In the genomic region with DNA sequence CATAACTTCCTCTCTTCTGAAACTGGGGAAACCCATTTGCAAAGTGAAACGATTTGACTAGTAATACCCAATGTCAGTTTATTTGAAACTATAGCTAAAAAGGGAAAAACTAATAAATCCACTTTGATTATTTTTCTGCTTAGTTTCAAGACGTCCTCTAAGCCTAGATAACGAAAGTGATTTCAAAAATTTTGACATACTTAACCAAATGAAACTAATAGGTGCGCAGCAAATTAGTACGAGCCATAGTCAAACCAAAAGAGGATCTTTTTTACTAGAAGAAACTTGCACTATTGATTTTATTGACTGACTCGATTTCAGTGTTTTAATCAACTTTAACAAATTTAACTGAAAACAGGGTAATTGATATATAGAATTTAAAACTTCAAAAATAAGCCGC, we compare ENCODE assay signal across 12 cellular contexts. TPM values are rescaled to one million over a fixed set of nuclear protein-coding genes. Genes with fewer than 3 reads are reported as not detected.
DNase-seq lines count a peak whose midpoint lies in the region; ATAC-seq lines count a peak whose summit lies in the region.
"Had no signal": no experiment of that assay in that cellular context is flagged by ENCODE, and none has a peak within 500 bp of the region (broad histone marks: within the 10 kb centered on the region; RNA-seq: fewer than 3 reads in every experiment).

No MANE protein-coding gene starts in this region.

- H3K4me1 ChIP-seq in ES-I3 (ENCODE audit: insufficient read depth, low read length), result peaks cover 13% of the 10 kb centered on the region; the same call in 1 of the 2 replicates

- H3K4me1 Mint-ChIP-seq in activated T-helper 1 cell treated with anti-CD3 and anti-CD28 coated beads, Interleukin-12 subunit alpha, Interleukin-12 subunit beta, Interleukin-2, Interleukin-4 antibody, amounts not matched to agents 30 ng/mL and 10 ng/mL and 1 ng/mL, durations not matched to agents 14 hours and 24 hours and 36 hours (ENCODE audit: low read depth), result peaks cover 11% of the 10 kb centered on the region
- H3K4me1 Mint-ChIP-seq in natural killer cell treated with Interleukin-12 subunit alpha and Interleukin-12 subunit beta and Interleukin-15 and Interleukin-18, amount 100 ng/mL, for 72 hours (ENCODE audit: low read depth in 2 of 2), result peaks cover 12 to 20% of the 10 kb centered on the region in 2 donors

- intact Hi-C loops in activated T-helper 1 cell treated with anti-CD3 and anti-CD28 coated beads, Interleukin-12 subunit alpha, Interleukin-12 subunit beta, Interleukin-2, Interleukin-4 antibody, amounts not matched to agents 30 ng/mL and 10 ng/mL and 1 ng/mL, durations not matched to agents 14 hours and 24 hours and 36 hours (cut with micrococcal nuclease), result loop anchor here (2.0 to 10.0 kb wide), 3 partner anchors 14 to 748 kb away; a partner anchor contains a TSS

- H3K27ac Mint-ChIP-seq in activated T-helper 1 cell treated with anti-CD3 and anti-CD28 coated beads, Interleukin-12 subunit alpha, Interleukin-12 subunit beta, Interleukin-2, Interleukin-4 antibody, amounts not matched to agents 30 ng/mL and 10 ng/mL and 1 ng/mL, durations not matched to agents 14 hours and 24 hours and 36 hours, result no peak overlapping the region
- no peak overlapping the region for H3K27ac Mint-ChIP-seq in natural killer cell treated with Interleukin-12 subunit alpha and Interleukin-12 subunit beta and Interleukin-15 and Interleukin-18, amount 100 ng/mL, for 72 hours

- H3K4me3 Mint-ChIP-seq in activated T-helper 1 cell treated with anti-CD3 and anti-CD28 coated beads, Interleukin-12 subunit alpha, Interleukin-12 subunit beta, Interleukin-2, Interleukin-4 antibody, amounts not matched to agents 30 ng/mL and 10 ng/mL and 1 ng/mL, durations not matched to agents 14 hours and 24 hours and 36 hours, result peak overlapping the region; percentile 87
- H3K4me3 Mint-ChIP-seq in natural killer cell treated with Interleukin-12 subunit alpha and Interleukin-12 subunit beta and Interleukin-15 and Interleukin-18, amount 100 ng/mL, for 72 hours, result peak overlapping the region; percentile 81

- peaks cover 3% of the 10 kb centered on the region for H3K9me3 Mint-ChIP-seq in activated T-helper 1 cell treated with anti-CD3 and anti-CD28 coated beads, Interleukin-12 subunit alpha, Interleukin-12 subunit beta, Interleukin-2, Interleukin-4 antibody, amounts not matched to agents 30 ng/mL and 10 ng/mL and 1 ng/mL, durations not matched to agents 14 hours and 24 hours and 36 hours
- H3K9me3 Mint-ChIP-seq in natural killer cell treated with Interleukin-12 subunit alpha and Interleukin-12 subunit beta and Interleukin-15 and Interleukin-18, amount 100 ng/mL, for 72 hours, result no peaks in the 10 kb centered on the region

- DNase-seq in activated T-helper 1 cell treated with anti-CD3 and anti-CD28 coated beads, Interleukin-12 subunit alpha, Interleukin-12 subunit beta, Interleukin-2, Interleukin-4 antibody, amounts not matched to agents 30 ng/mL and 10 ng/mL and 1 ng/mL, durations not matched to agents 14 hours and 24 hours and 36 hours (ENCODE audit: low spot score), result no peak
- DNase-seq in natural killer cell treated with Interleukin-12 subunit alpha and Interleukin-12 subunit beta and Interleukin-15 and Interleukin-18, amount 100 ng/mL, for 72 hours (ENCODE audit: low spot score), result no peak
- DNase-seq in DMS53 treated with DMSO at 0.1 percent for 48 hours (lab: John Stamatoyannopoulos, UW; ENCODE audit: unreplicated experiment), result no peak
- no peak for DNase-seq in NK-92 (lab: John Stamatoyannopoulos, UW; ENCODE audit: unreplicated experiment)
- no peak for DNase-seq in activated CD8-positive, alpha-beta memory T cell treated with anti-CD3 and anti-CD28 coated beads for 24 hours
- DNase-seq: activated CD4-positive, CD25-positive, alpha-beta regulatory T cell; anterior cingulate cortex; dorsolateral prefrontal cortex; mucosa of descending colon; NCI-H2107 had no signal

- ATAC-seq in HG02938 (IDR thresholded peaks at IDR 0.05; ENCODE audit: unreplicated experiment), result peak; percentile 47
- ATAC-seq in natural killer cell treated with Interleukin-12 subunit alpha and Interleukin-12 subunit beta and Interleukin-15 and Interleukin-18, amount 100 ng/mL, for 72 hours, result no peak
- ATAC-seq: mucosa of descending colon had no signal

- peak overlapping the region; percentile 61; the same call in 1 of the 2 replicates for H3K9ac ChIP-seq in ES-I3 (ENCODE audit: low read depth, low read length)

- no peaks in the 10 kb centered on the region for H3K36me3 ChIP-seq in ES-I3 (ENCODE audit: insufficient read depth, low read length)

- no peaks in the 10 kb centered on the region for H3K9me3 ChIP-seq in ES-I3 (ENCODE audit: control insufficient read depth, insufficient read depth, low read length)
- H3K9me3 ChIP-seq: mucosa of descending colon had no signal

- H3K27me3 Mint-ChIP-seq in activated T-helper 1 cell treated with anti-CD3 and anti-CD28 coated beads, Interleukin-12 subunit alpha, Interleukin-12 subunit beta, Interleukin-2, Interleukin-4 antibody, amounts not matched to agents 30 ng/mL and 10 ng/mL and 1 ng/mL, durations not matched to agents 14 hours and 24 hours and 36 hours (ENCODE audit: insufficient read depth), result peaks cover 70% of the 10 kb centered on the region
- peaks cover 32 to 68% of the 10 kb centered on the region in 2 donors for H3K27me3 Mint-ChIP-seq in natural killer cell treated with Interleukin-12 subunit alpha and Interleukin-12 subunit beta and Interleukin-15 and Interleukin-18, amount 100 ng/mL, for 72 hours

- H3K36me3 Mint-ChIP-seq in activated T-helper 1 cell treated with anti-CD3 and anti-CD28 coated beads, Interleukin-12 subunit alpha, Interleukin-12 subunit beta, Interleukin-2, Interleukin-4 antibody, amounts not matched to agents 30 ng/mL and 10 ng/mL and 1 ng/mL, durations not matched to agents 14 hours and 24 hours and 36 hours (ENCODE audit: low read depth), result no peaks in the 10 kb centered on the region
- H3K36me3 Mint-ChIP-seq in natural killer cell treated with Interleukin-12 subunit alpha and Interleukin-12 subunit beta and Interleukin-15 and Interleukin-18, amount 100 ng/mL, for 72 hours, result peaks cover 5% of the 10 kb centered on the region

RNA-seq across cellular contexts. Expression of a gene that starts 9.9 kb away (rescaled TPM):
- not detected in 2 replicates for total RNA-seq in activated T-helper 1 cell treated with anti-CD3 and anti-CD28 coated beads, Interleukin-12 subunit alpha, Interleukin-12 subunit beta, Interleukin-2, Interleukin-4 antibody, amounts not matched to agents 30 ng/mL and 10 ng/mL and 1 ng/mL, durations not matched to agents 14 hours and 24 hours and 36 hours
- not detected for total RNA-seq in natural killer cell treated with Interleukin-12 subunit alpha and Interleukin-12 subunit beta and Interleukin-15 and Interleukin-18, amount 100 ng/mL, for 72 hours
- total RNA-seq: mucosa of descending colon had no signal
